16 cellular contexts compared by ENCODE assay signal in genomic region chr17:54795046-54795445, GRCh38.
"Had no signal": no experiment of that assay in that cellular context is flagged by ENCODE, and none has a peak within 500 bp of the region (broad histone marks: within the 10 kb centered on the region; RNA-seq: fewer than 3 reads in every experiment).

No MANE protein-coding gene starts in this region.

- ATAC-seq: activated CD4-positive, alpha-beta T cell treated with anti-CD3 and anti-CD28 coated beads for 36 hours; activated naive CD4-positive, alpha-beta T cell treated with anti-CD3 and anti-CD28 coated beads, Interleukin-2, amount 50 U/mL, for 72 hours; esophagus mucosa; gastrocnemius medialis; left lobe of liver; natural killer cell treated with Interleukin-12 subunit alpha and Interleukin-12 subunit beta and Interleukin-15 and Interleukin-18, amount 100 ng/mL, for 72 hours; stimulated activated naive B cell treated with anti-CD40 and anti-IgM and Interleukin-4, amounts not matched to agents 10 μg/mL and 1 μg/mL and 100 μg/mL, for 72 hours; WTC11 had no signal

- DNase-seq: activated CD4-positive, alpha-beta T cell treated with anti-CD3 and anti-CD28 coated beads for 36 hours; activated CD4-positive, alpha-beta T cell treated with anti-CD3 and anti-CD28 coated beads, Interleukin-2, amount 50 U/mL, for 48 hours; activated gamma-delta T cell treated with Interleukin-2 at 50 U/mL for 16 hours; activated T-cell treated with anti-CD3 and anti-CD28 coated beads for 4 hours; adrenal gland; effector CD8-positive, alpha-beta T cell; gastrocnemius medialis; head of caudate nucleus; sigmoid colon; stimulated activated naive B cell treated with anti-CD40 and anti-IgM and Interleukin-4, amounts not matched to agents 10 μg/mL and 1 μg/mL and 100 μg/mL, for 72 hours; upper lobe of left lung had no signal
